Comparison of ENCODE assay signal across 8 cellular contexts in genomic region chr9:94726495-94727191, GRCh38. TPM values are rescaled to one million over a fixed set of nuclear protein-coding genes. Genes with fewer than 3 reads are reported as not detected.
DNase-seq lines count a peak whose midpoint lies in the region; ATAC-seq and TF ChIP-seq lines count a peak whose summit lies in the region.

Gene AOPEP (plus strand): TSS chr9:94726699. CDS start chr9:94759784, 33,085 bp downstream.

- intact Hi-C loops in left ventricle myocardium superior (cut with micrococcal nuclease), result no loop called here
- intact Hi-C loops in prostate gland (cut with DNase I), result no loop called here

- H3K27ac Mint-ChIP-seq in T-helper 17 cell, result peak within 1 kb of the TSS; percentile 98

- H3K27ac ChIP-seq in angular gyrus (ENCODE audit: low read depth, low read length), result peak within 1 kb of the TSS; percentile 78
- peak within 1 kb of the TSS; percentile 77 to 86 for H3K27ac ChIP-seq in prostate gland
- H3K27ac ChIP-seq in urinary bladder (ENCODE audit: low read depth), result peak within 1 kb of the TSS; percentile 62

- H3K9me3 ChIP-seq in T-helper 17 cell (ENCODE audit: control insufficient read depth, low read length, poor library complexity, severe bottlenecking) (no peaks in the 10 kb centered on the region), prostate gland (no peaks in the 10 kb centered on the region)

- no peaks in the 10 kb centered on the region for H3K27me3 ChIP-seq in prostate gland (replicated peaks; ENCODE audit: insufficient read depth)

- WGBS in prostate gland, result under 1% methylated on average over 51 of the region's 52 CpGs
- under 1% methylated on average over 52 of the region's 52 CpGs for WGBS in urinary bladder

- H3K36me3 ChIP-seq in prostate gland, result no peaks in the 10 kb centered on the region
- H3K36me3 ChIP-seq in urinary bladder (ENCODE audit: insufficient read depth), result no peaks in the 10 kb centered on the region

- peak; percentile 98 for ATAC-seq in HG02885 (IDR thresholded peaks at IDR 0.05; ENCODE audit: poor library complexity, unreplicated experiment)
- ATAC-seq in T-helper 17 cell, result peak; percentile 99
- ATAC-seq in left ventricle myocardium superior, result peak; percentile 99

- no peak for TF ChIP-seq CTCF in prostate gland (IDR thresholded peaks at IDR 0.05)

- TF ChIP-seq POLR2A in GM15510 (IDR thresholded peaks at IDR 0.05; ENCODE audit: borderline replicate concordance, extremely low read depth, insufficient read length) (peak; percentile 84), prostate gland (IDR thresholded peaks at IDR 0.05) (peak; percentile 88)

- H3K4me1 ChIP-seq in prostate gland (replicated peaks), result peaks cover 7% of the 10 kb centered on the region
- H3K4me1 ChIP-seq in urinary bladder (ENCODE audit: insufficient read depth), result no peaks in the 10 kb centered on the region

- peaks cover 14% of the 10 kb centered on the region for H3K4me1 Mint-ChIP-seq in T-helper 17 cell

- H3K4me3 Mint-ChIP-seq in T-helper 17 cell, result peak within 1 kb of the TSS; percentile 97

- H3K4me3 ChIP-seq in prostate gland (peak within 1 kb of the TSS; percentile 60 to 86), urinary bladder (ENCODE audit: low read depth, low read length) (peak within 1 kb of the TSS; percentile 75)

- DNase-seq in NCI-H1694 treated with DMSO at 0.1 percent for 48 hours (lab: John Stamatoyannopoulos, UW) (peak; percentile 75), T-helper 17 cell (peak; percentile 98 to 99 (median 99)), left ventricle myocardium superior (peak; percentile 100), prostate gland (ENCODE audit: low spot score) (peak; percentile 97)

- peaks cover 5% of the 10 kb centered on the region for H3K36me3 Mint-ChIP-seq in T-helper 17 cell (ENCODE audit: low read depth)

- no peaks in the 10 kb centered on the region for H3K27me3 Mint-ChIP-seq in T-helper 17 cell

RNA-seq across cellular contexts. Expression of gene AOPEP, which starts in this region (rescaled TPM):
- total RNA-seq in T-helper 17 cell, result 10 to 100 TPM; 12.4 to 12.9 TPM
- 161 TPM for total RNA-seq in left ventricle myocardium superior
- total RNA-seq in prostate gland, result 100 to 1,000 TPM; 107 to 188 TPM
- 99.2 TPM for total RNA-seq in urinary bladder
- polyA plus RNA-seq in urinary bladder, result 136 TPM

Comparison
In these comparisons a context has a peak if more than half of its experiments do, and no peak if none do; other contexts are left out.
1. Peak in every context shown above with its lines: DNase-seq, ATAC-seq, H3K4me3 ChIP-seq and H3K27ac ChIP-seq.